ENCODE assay signal across 16 cellular contexts in the genomic region with DNA sequence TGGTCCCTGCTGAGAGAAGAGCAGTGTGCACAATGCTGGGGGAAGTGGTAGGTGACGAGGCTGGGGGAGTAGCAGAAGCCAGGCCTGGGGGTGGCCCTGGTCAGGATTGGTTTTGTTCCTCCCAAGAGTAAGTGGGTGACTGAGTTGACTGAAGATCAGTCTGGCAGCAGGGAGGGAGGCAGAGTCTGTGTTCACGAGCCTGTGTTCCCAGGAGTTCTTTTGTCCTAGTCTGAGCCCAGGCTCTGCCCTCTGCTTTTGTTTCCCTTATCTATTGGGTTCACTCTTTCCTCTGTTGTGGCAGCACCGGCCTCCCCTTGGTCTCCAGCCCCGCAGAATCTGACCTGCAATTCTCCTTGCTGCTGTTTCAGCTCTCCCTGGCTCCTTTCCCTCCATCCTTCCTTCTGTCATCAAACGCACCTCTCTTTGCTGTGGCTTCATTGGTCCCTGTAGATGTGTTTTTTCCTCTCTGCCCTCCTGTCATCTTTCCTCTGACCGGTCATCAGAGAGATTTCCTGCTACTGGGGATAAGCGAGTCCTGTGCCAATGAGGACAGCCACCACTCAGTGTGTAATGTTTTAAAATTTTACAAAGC.
"Had no signal": no experiment of that assay in that cellular context is flagged by ENCODE, and none has a peak within 500 bp of the region (broad histone marks: within the 10 kb centered on the region; RNA-seq: fewer than 3 reads in every experiment).

No MANE protein-coding gene starts in this region.

- H3K4me3 Mint-ChIP-seq: activated CD4-positive, alpha-beta memory T cell treated with anti-CD3 and anti-CD28 coated beads for 36 hours; activated CD4-positive, alpha-beta T cell treated with anti-CD3 and anti-CD28 coated beads for 36 hours; activated naive CD8-positive, alpha-beta T cell treated with anti-CD3 and anti-CD28 coated beads, Interleukin-2, amount 10 ng/mL, durations not matched to agents 7 days and 5 days; immature natural killer cell had no signal

- H3K36me3 Mint-ChIP-seq: activated CD4-positive, alpha-beta memory T cell treated with anti-CD3 and anti-CD28 coated beads for 36 hours; activated naive CD8-positive, alpha-beta T cell treated with anti-CD3 and anti-CD28 coated beads, Interleukin-2, amount 10 ng/mL, durations not matched to agents 7 days and 5 days; immature natural killer cell had no signal

- ATAC-seq: activated CD4-positive, alpha-beta T cell treated with anti-CD3 and anti-CD28 coated beads for 36 hours; body of pancreas; right cardiac atrium had no signal

- H3K9me3 Mint-ChIP-seq: activated CD4-positive, alpha-beta memory T cell treated with anti-CD3 and anti-CD28 coated beads for 36 hours; activated naive CD8-positive, alpha-beta T cell treated with anti-CD3 and anti-CD28 coated beads, Interleukin-2, amount 10 ng/mL, durations not matched to agents 7 days and 5 days; immature natural killer cell had no signal

- H3K27ac Mint-ChIP-seq: activated CD4-positive, alpha-beta memory T cell treated with anti-CD3 and anti-CD28 coated beads for 36 hours; activated CD4-positive, alpha-beta T cell treated with anti-CD3 and anti-CD28 coated beads for 36 hours; activated naive CD8-positive, alpha-beta T cell treated with anti-CD3 and anti-CD28 coated beads, Interleukin-2, amount 10 ng/mL, durations not matched to agents 7 days and 5 days; immature natural killer cell had no signal

- H3K27me3 ChIP-seq: body of pancreas, upper lobe of left lung had no signal

- H3K4me3 ChIP-seq: body of pancreas, dorsolateral prefrontal cortex, prostate gland, SK-N-MC, skin epidermis, thoracic aorta, upper lobe of left lung had no signal

- H3K36me3 ChIP-seq: prostate gland, thoracic aorta, upper lobe of left lung had no signal

- H3K4me1 Mint-ChIP-seq: activated CD4-positive, alpha-beta T cell treated with anti-CD3 and anti-CD28 coated beads for 36 hours; activated naive CD8-positive, alpha-beta T cell treated with anti-CD3 and anti-CD28 coated beads, Interleukin-2, amount 10 ng/mL, durations not matched to agents 7 days and 5 days; immature natural killer cell had no signal

- DNase-seq: activated CD4-positive, alpha-beta memory T cell treated with anti-CD3 and anti-CD28 coated beads for 36 hours; activated CD4-positive, alpha-beta T cell treated with anti-CD3 and anti-CD28 coated beads for 36 hours; activated naive CD4-positive, alpha-beta T cell; activated naive CD8-positive, alpha-beta T cell treated with anti-CD3 and anti-CD28 coated beads, Interleukin-2, amount 10 ng/mL, durations not matched to agents 7 days and 5 days; body of pancreas; dorsolateral prefrontal cortex; erythroblast; head of caudate nucleus; immature natural killer cell; kidney glomerular epithelial cell; right cardiac atrium; upper lobe of left lung had no signal

- H3K9me3 ChIP-seq: body of pancreas, prostate gland, thoracic aorta, upper lobe of left lung had no signal

- H3K27ac ChIP-seq: body of pancreas, dorsolateral prefrontal cortex, prostate gland, SK-N-MC, skin epidermis, thoracic aorta, upper lobe of left lung had no signal

- H3K4me1 ChIP-seq: body of pancreas, prostate gland, upper lobe of left lung had no signal
